Comparison of ENCODE assay signal across 9 cellular contexts in the genomic region with DNA sequence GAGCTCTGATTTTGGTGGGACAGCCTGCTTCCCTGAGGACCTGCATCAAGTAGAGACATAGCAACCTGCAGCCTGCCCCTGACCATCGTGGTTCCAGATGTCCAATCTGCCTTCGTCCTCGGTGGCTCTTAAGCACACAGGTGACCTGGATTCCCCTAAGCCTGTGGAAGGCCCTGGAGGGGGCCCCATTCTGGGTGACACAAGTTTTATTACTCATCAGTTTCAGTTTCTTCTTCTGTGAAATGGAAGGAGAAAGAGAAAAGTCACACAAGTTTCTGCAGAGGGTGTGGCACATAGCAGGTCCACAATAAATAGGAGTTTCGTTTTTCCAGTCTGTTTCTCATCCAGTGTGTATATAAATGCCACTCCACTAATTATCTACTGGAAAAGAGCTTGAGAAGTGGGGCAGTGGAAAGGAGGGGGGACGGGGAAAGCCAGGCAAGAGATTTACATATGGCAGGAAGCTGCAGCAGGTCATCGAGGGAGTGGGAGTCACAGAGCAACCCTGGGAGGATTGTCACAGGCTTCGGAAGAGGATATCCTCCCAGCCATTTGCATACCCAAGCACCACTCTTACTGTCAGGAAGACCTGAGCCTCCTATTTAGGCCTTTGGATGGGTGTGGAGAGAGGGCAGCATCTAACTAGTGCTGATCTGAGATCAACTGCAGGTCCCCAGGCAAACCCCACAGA.
DNase-seq lines count a peak whose midpoint lies in the region; ATAC-seq and TF ChIP-seq lines count a peak whose summit lies in the region.
"Had no signal": no experiment of that assay in that cellular context is flagged by ENCODE, and none has a peak within 500 bp of the region (broad histone marks: within the 10 kb centered on the region; RNA-seq: fewer than 3 reads in every experiment).

No MANE protein-coding gene starts in this region.

- no peaks in the 10 kb centered on the region for H3K9me3 ChIP-seq in muscle layer of duodenum (ENCODE audit: control insufficient read depth in 1 of 2, low read length in 2 of 2)

- peaks cover 3 to 5% of the 10 kb centered on the region in 2 donors for H3K4me1 ChIP-seq in muscle layer of duodenum (ENCODE audit: control insufficient read depth in 1 of 2, insufficient read depth in 2 of 2, low read length in 2 of 2)

- peak overlapping the region; percentile 27 for H3K27ac ChIP-seq in muscle layer of duodenum (ENCODE audit: low read length)

- TF ChIP-seq CTCF in GM20000 (IDR thresholded peaks at IDR 0.05; ENCODE audit: extremely low read depth, missing control alignments), result no peak

- peak; percentile 43 for ATAC-seq in GM18505 (IDR thresholded peaks at IDR 0.05; ENCODE audit: unreplicated experiment)

- DNase-seq in GM20000 (ENCODE audit: low spot score) (peak; percentile 64), NCI-H510A treated with DMSO at 0.1 percent for 48 hours (lab: John Stamatoyannopoulos, UW) (peak; percentile 64), OCI-M2 (lab: John Stamatoyannopoulos, UW; ENCODE audit: unreplicated experiment) (no peak), NK-92 (lab: John Stamatoyannopoulos, UW; ENCODE audit: unreplicated experiment) (no peak), NCI-H446 treated with DMSO at 0.1 percent for 48 hours (lab: John Stamatoyannopoulos, UW) (no peak), NCI-H1105 treated with DMSO at 0.1 percent for 48 hours (lab: John Stamatoyannopoulos, UW) (no peak)
- DNase-seq: NCI-H82 had no signal

- H3K27me3 ChIP-seq in muscle layer of duodenum (ENCODE audit: low read depth, low read length), result no peaks in the 10 kb centered on the region

- TF ChIP-seq POLR2A in GM18505 (IDR thresholded peaks at IDR 0.05; ENCODE audit: borderline replicate concordance, extremely low read depth, insufficient read depth, insufficient read length), result no peak

- no peaks in the 10 kb centered on the region for H3K36me3 ChIP-seq in muscle layer of duodenum (ENCODE audit: control insufficient read depth in 1 of 2, insufficient read depth in 2 of 2, low read length in 2 of 2)

- H3K4me3 ChIP-seq in muscle layer of duodenum (ENCODE audit: low read depth in 1 of 2, low read length in 2 of 2), result no peak overlapping the region

Comparison
In these comparisons a context has a peak if more than half of its experiments do, and no peak if none do; other contexts are left out.
1. DNase-seq: peak in GM20000 (single experiment) and NCI-H510A treated with DMSO at 0.1 percent for 48 hours (single experiment); none in OCI-M2 (single experiment), NK-92 (single experiment), NCI-H446 treated with DMSO at 0.1 percent for 48 hours (single experiment) and NCI-H1105 treated with DMSO at 0.1 percent for 48 hours (single experiment).